Comparison of ENCODE assay signal across 10 cellular contexts in genomic region chr6:129312865-129313264, GRCh38.
DNase-seq lines count a peak whose midpoint lies in the region; ATAC-seq, FAIRE-seq and TF ChIP-seq lines count a peak whose summit lies in the region.
"Had no signal": no experiment of that assay in that cellular context is flagged by ENCODE, and none has a peak within 500 bp of the region (broad histone marks: within the 10 kb centered on the region; RNA-seq: fewer than 3 reads in every experiment).

No MANE protein-coding gene starts in this region.

- TF ChIP-seq EP300 in A549 (IDR thresholded peaks at IDR 0.05): no peak

- CTCF ChIA-PET in A549 (lab: Yijun Ruan, JAX): no interaction called here

- WGBS in A549 (ENCODE audit: missing lambda C conversion rate): 0% methylated on average over 2 of the region's 2 CpGs
- 21% methylated on average over 2 of the region's 2 CpGs for WGBS in right cardiac atrium

- H3K4me2 ChIP-seq in A549: no peak overlapping the region

- DNase-seq in A549 (ENCODE audit: low read depth in 1 of 2, low spot score in 1 of 2) (peak; percentile 2 to 10), HFF-Myc (ENCODE audit: extremely low read depth, low read depth) (peak; percentile 14), astrocyte of the cerebellum (ENCODE audit: low read depth) (peak; percentile 50), right cardiac atrium (no peak), DMS153 treated with DMSO at 0.1 percent for 48 hours (lab: John Stamatoyannopoulos, UW; ENCODE audit: unreplicated experiment) (no peak), NCI-H1092 (lab: John Stamatoyannopoulos, UW) (no peak)
- DNase-seq in stimulated activated CD4-positive, alpha-beta T cell treated with anti-CD3 and anti-CD28 coated beads, Interleukin-2, amount 100 ng/mL, for 24 hours: no peak

- no peak for TF ChIP-seq CTCF in A549 (IDR thresholded peaks at IDR 0.05)
- TF ChIP-seq CTCF in HFF-Myc (IDR thresholded peaks at IDR 0.05; ENCODE audit: low read depth, low read length, missing control alignments): no peak
- no peak for TF ChIP-seq CTCF in astrocyte of the cerebellum (IDR thresholded peaks at IDR 0.05; ENCODE audit: low read depth, low read length, missing control alignments)

- intact Hi-C loops in right cardiac atrium (cut with DNase I): no loop called here

- no peak for TF ChIP-seq POLR2A in A549 (IDR thresholded peaks at IDR 0.05; ENCODE audit: low read length)

- H3K9me3 ChIP-seq in A549 (no peaks in the 10 kb centered on the region), right cardiac atrium (ENCODE audit: control insufficient read depth, low read length) (no peaks in the 10 kb centered on the region)

- no peak; a peak in 1 of 6 replicates for ATAC-seq in A549
- ATAC-seq in right cardiac atrium: peak; percentile 67 to 71
- ATAC-seq in GM21360 (IDR thresholded peaks at IDR 0.05; ENCODE audit: unreplicated experiment): no peak
- ATAC-seq: stimulated activated effector memory CD8-positive, alpha-beta T cell treated with anti-CD3 and anti-CD28 coated beads, Interleukin-12 subunit alpha, Interleukin-12 subunit beta, amount 100 ng/mL, for 72 hours had no signal

- H3K27ac ChIP-seq in A549: no peak overlapping the region
- no peak overlapping the region for H3K27ac ChIP-seq in right cardiac atrium (ENCODE audit: low read length)
- H3K27ac ChIP-seq: C4-2B had no signal

- H3K4me3 ChIP-seq in A549 (no peak overlapping the region), HFF-Myc (replicated peaks; ENCODE audit: low read depth, low read length) (no peak overlapping the region), astrocyte of the cerebellum (ENCODE audit: low read depth, low read length) (no peak overlapping the region), right cardiac atrium (ENCODE audit: low read length) (no peak overlapping the region)

- no peaks in the 10 kb centered on the region for H3K27me3 ChIP-seq in right cardiac atrium (ENCODE audit: control insufficient read depth, insufficient read depth)

- in situ Hi-C loops in astrocyte of the cerebellum (cut with HindIII; ENCODE audit: low sequenced_read_pairs): no loop called here

- no peaks in the 10 kb centered on the region for H3K4me1 ChIP-seq in A549
- peaks cover 2% of the 10 kb centered on the region for H3K4me1 ChIP-seq in right cardiac atrium (ENCODE audit: control insufficient read depth, insufficient read depth, low read length)

- no peak for TF ChIP-seq RAD21 in A549 (conservative IDR thresholded peaks at IDR 0.05 in 1 of 2, IDR thresholded peaks at IDR 0.05 in 1 of 2)

- POLR2A ChIA-PET in A549 (lab: Yijun Ruan, JAX): no interaction called here

- no peak for FAIRE-seq in A549 (lab: Jason Lieb, UNC)

TF ChIP-seq in A549, 52 proteins besides CTCF, POLR2A, EP300 and RAD21:
- TF ChIP-seq CHD2 (IDR thresholded peaks at IDR 0.05; ENCODE audit: low read length, partially characterized antibody) (no peak), MAFK (IDR thresholded peaks at IDR 0.05; ENCODE audit: partially characterized antibody) (no peak), HDAC2 (IDR thresholded peaks at IDR 0.05) (no peak), USF2 (IDR thresholded peaks at IDR 0.05) (no peak), NFE2L2 (conservative IDR thresholded peaks at IDR 0.05; ENCODE audit: low read length) (no peak), SMC3 (IDR thresholded peaks at IDR 0.05) (no peak), NR3C1 (IDR thresholded peaks at IDR 0.05) (no peak), MAZ (IDR thresholded peaks at IDR 0.05; ENCODE audit: borderline replicate concordance, low read depth, low read length) (no peak), TFCP2L1 (CRISPR knock-in tag; IDR thresholded peaks at IDR 0.05) (no peak), ATOH8 (CRISPR knock-in tag; IDR thresholded peaks at IDR 0.05; ENCODE audit: low read depth) (no peak), ZNF302 (CRISPR knock-in tag; IDR thresholded peaks at IDR 0.05) (no peak), FOSL2 (IDR thresholded peaks at IDR 0.05) (no peak), FOSL2 (CRISPR knock-in tag; IDR thresholded peaks at IDR 0.05) (no peak), HOXA7 (CRISPR knock-in tag; IDR thresholded peaks at IDR 0.05) (no peak), RARB (CRISPR knock-in tag; IDR thresholded peaks at IDR 0.05) (no peak), GATA3 (IDR thresholded peaks at IDR 0.05; ENCODE audit: borderline replicate concordance) (no peak), PHF8 (IDR thresholded peaks at IDR 0.05; ENCODE audit: borderline replicate concordance, low read depth) (no peak), ELK1 (IDR thresholded peaks at IDR 0.05; ENCODE audit: low read depth, low read length) (no peak)

Comparison
In these comparisons a context has a peak if more than half of its experiments do, and no peak if none do; other contexts are left out.
1. ATAC-seq: peak in right cardiac atrium (2 of 2); none in A549 (0 of 2) and GM21360 (single experiment).
2. DNase-seq: peak in A549 (2 of 2), HFF-Myc (single experiment) and astrocyte of the cerebellum (single experiment); none in right cardiac atrium (0 of 3), stimulated activated CD4-positive, alpha-beta T cell treated with anti-CD3 and anti-CD28 coated beads, Interleukin-2, amount 100 ng/mL, for 24 hours (0 of 2), DMS153 treated with DMSO at 0.1 percent for 48 hours (single experiment) and NCI-H1092 (single experiment).